Comparison of ENCODE assay signal across 9 cellular contexts in the genomic region with DNA sequence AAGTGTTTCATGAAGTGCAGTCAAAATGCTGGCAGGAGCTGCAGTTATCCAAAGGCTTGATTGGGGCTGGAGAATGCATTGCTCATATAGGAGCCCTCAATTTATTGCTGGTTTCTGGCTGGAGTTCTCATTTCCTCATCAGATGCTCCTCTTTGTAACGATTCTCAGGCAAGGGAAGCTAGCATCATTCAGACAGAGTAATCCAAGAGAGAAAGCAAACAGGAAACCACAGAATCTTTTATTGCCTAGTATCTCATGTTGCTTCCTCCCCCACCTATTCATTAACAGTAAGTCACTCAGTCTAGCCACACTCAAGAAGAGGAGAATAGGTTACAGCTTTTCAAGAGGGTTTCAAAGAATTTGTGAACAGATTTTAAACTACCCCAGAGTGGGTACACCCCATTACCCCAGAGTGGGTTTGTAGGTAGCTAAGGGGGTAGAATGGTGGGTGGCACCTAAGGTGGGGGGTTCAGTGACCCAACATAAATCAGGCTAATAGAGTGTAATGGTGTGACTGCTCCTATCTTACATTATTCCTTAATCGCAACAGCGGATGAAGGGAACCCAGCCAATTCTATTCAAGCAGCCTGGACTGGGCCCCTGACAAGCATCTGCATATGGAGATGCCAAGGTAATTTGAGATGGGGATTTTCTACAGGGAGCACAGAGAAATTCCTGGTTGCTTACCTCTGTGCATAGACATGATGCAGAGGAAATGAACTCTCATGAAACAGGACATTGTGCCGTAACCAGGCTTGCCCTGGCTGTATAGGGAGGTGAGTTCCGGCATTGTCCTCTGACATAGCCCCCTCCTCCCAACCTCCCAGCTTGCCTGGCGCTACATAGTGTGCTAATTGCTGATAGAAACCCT.
DNase-seq lines count a peak whose midpoint lies in the region; ATAC-seq and TF ChIP-seq lines count a peak whose summit lies in the region.
"Had no signal": no experiment of that assay in that cellular context is flagged by ENCODE, and none has a peak within 500 bp of the region (broad histone marks: within the 10 kb centered on the region; RNA-seq: fewer than 3 reads in every experiment).

No MANE protein-coding gene starts in this region.

- H3K4me3 Mint-ChIP-seq in activated CD4-positive, alpha-beta T cell treated with anti-CD3 and anti-CD28 coated beads, Interleukin-2, amount 10 ng/mL, durations not matched to agents 24 days and 14 days, result peak overlapping the region; percentile 9

- no peaks in the 10 kb centered on the region for H3K36me3 Mint-ChIP-seq in activated CD4-positive, alpha-beta T cell treated with anti-CD3 and anti-CD28 coated beads, Interleukin-2, amount 10 ng/mL, durations not matched to agents 24 days and 14 days (ENCODE audit: low read depth)

- ATAC-seq in HG02852 (IDR thresholded peaks at IDR 0.05; ENCODE audit: unreplicated experiment), result no peak
- no peak for ATAC-seq in HG02885 (IDR thresholded peaks at IDR 0.05; ENCODE audit: poor library complexity, unreplicated experiment)

- H3K4me2 ChIP-seq in osteoblast (ENCODE audit: insufficient read depth, low read length), result peak overlapping the region; percentile 58

- no peak for TF ChIP-seq CTCF in cardiac fibroblast (IDR thresholded peaks at IDR 0.05; ENCODE audit: low read depth, low read length)
- TF ChIP-seq CTCF in osteoblast (IDR thresholded peaks at IDR 0.05; ENCODE audit: extremely low read depth, low read depth, low read length), result no peak

- no peak for DNase-seq in activated CD4-positive, alpha-beta T cell treated with anti-CD3 and anti-CD28 coated beads, Interleukin-2, amount 10 ng/mL, durations not matched to agents 24 days and 14 days
- no peak for DNase-seq in activated CD4-positive, alpha-beta T cell treated with anti-CD3 and anti-CD28 coated beads for 48 hours
- DNase-seq in NCI-H446 treated with DMSO at 0.1 percent for 48 hours (lab: John Stamatoyannopoulos, UW) (peak; percentile 55), cardiac fibroblast (ENCODE audit: low read depth in 2 of 2) (peak; percentile 90 to 94), osteoblast (ENCODE audit: insufficient read length, low spot score, missing footprints) (peak; percentile 86), 8988T (no peak)

- H3K4me1 Mint-ChIP-seq in activated CD4-positive, alpha-beta T cell treated with anti-CD3 and anti-CD28 coated beads, Interleukin-2, amount 10 ng/mL, durations not matched to agents 24 days and 14 days, result peaks cover 12% of the 10 kb centered on the region

- H3K27ac Mint-ChIP-seq in activated CD4-positive, alpha-beta T cell treated with anti-CD3 and anti-CD28 coated beads, Interleukin-2, amount 10 ng/mL, durations not matched to agents 24 days and 14 days, result peak overlapping the region; percentile 52

- H3K36me3 ChIP-seq in osteoblast (ENCODE audit: insufficient read depth, low read length), result no peaks in the 10 kb centered on the region

- no peaks in the 10 kb centered on the region for H3K9me3 ChIP-seq in osteoblast (ENCODE audit: low read depth, low read length)

- H3K4me3 ChIP-seq in cardiac fibroblast (replicated peaks in 1 of 2; ENCODE audit: low read depth in 2 of 2, low read length in 2 of 2) (no peak overlapping the region), osteoblast (ENCODE audit: insufficient read depth, low read length) (no peak overlapping the region)

- H4K20me1 ChIP-seq in osteoblast (ENCODE audit: insufficient read depth, low read length), result no peaks in the 10 kb centered on the region

- H3K27ac ChIP-seq in osteoblast (ENCODE audit: low read depth, low read length), result peak overlapping the region; percentile 97
- H3K27ac ChIP-seq: C4-2B had no signal

- H2AFZ ChIP-seq in osteoblast (ENCODE audit: low read length), result no peak overlapping the region

- intact Hi-C loops in activated CD4-positive, alpha-beta T cell treated with anti-CD3 and anti-CD28 coated beads, Interleukin-2, amount 10 ng/mL, durations not matched to agents 24 days and 14 days (cut with micrococcal nuclease), result no loop called here

- H3K27me3 Mint-ChIP-seq in activated CD4-positive, alpha-beta T cell treated with anti-CD3 and anti-CD28 coated beads, Interleukin-2, amount 10 ng/mL, durations not matched to agents 24 days and 14 days, result no peaks in the 10 kb centered on the region

- H3K9me3 Mint-ChIP-seq in activated CD4-positive, alpha-beta T cell treated with anti-CD3 and anti-CD28 coated beads, Interleukin-2, amount 10 ng/mL, durations not matched to agents 24 days and 14 days, result no peaks in the 10 kb centered on the region

- H3K79me2 ChIP-seq in osteoblast (ENCODE audit: insufficient read depth, low read length), result no peaks in the 10 kb centered on the region

- no peaks in the 10 kb centered on the region for H3K27me3 ChIP-seq in osteoblast (ENCODE audit: insufficient read depth, low read length)

- H3K4me1 ChIP-seq in osteoblast (ENCODE audit: insufficient read depth, low read length), result peaks cover 51% of the 10 kb centered on the region

Comparison
In these comparisons a context has a peak if more than half of its experiments do, and no peak if none do; other contexts are left out.
1. DNase-seq: peak in NCI-H446 treated with DMSO at 0.1 percent for 48 hours (single experiment), cardiac fibroblast (2 of 2) and osteoblast (single experiment); none in activated CD4-positive, alpha-beta T cell treated with anti-CD3 and anti-CD28 coated beads, Interleukin-2, amount 10 ng/mL, durations not matched to agents 24 days and 14 days (single experiment), activated CD4-positive, alpha-beta T cell treated with anti-CD3 and anti-CD28 coated beads for 48 hours (single experiment) and 8988T (single experiment).